ENCODE assay signal across 1 cellular context in the genomic region with DNA sequence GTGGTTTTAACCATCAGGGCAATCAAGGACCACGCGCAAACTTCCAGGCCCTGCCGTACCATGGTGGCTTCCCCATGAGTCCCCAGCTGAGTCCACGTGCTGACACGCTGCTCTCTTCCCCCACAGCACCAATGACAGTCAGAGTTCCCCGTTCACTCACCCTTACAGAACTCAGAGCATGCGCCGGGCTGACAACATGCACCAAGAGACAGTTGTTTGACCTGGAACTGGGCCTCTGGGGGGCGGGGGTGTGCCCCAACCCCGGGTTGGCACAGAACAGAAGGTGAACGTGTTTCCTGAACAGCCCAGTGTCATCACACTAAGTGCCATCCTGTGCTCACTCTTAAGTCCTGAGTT.
TF ChIP-seq lines count a peak whose summit lies in the region.

No MANE protein-coding gene starts in this region.

TF ChIP-seq in GM12878, 131 proteins besides CTCF, POLR2A, EP300 and RAD21 (continued from another document and continues in another):
- TF ChIP-seq, protein P1, sequence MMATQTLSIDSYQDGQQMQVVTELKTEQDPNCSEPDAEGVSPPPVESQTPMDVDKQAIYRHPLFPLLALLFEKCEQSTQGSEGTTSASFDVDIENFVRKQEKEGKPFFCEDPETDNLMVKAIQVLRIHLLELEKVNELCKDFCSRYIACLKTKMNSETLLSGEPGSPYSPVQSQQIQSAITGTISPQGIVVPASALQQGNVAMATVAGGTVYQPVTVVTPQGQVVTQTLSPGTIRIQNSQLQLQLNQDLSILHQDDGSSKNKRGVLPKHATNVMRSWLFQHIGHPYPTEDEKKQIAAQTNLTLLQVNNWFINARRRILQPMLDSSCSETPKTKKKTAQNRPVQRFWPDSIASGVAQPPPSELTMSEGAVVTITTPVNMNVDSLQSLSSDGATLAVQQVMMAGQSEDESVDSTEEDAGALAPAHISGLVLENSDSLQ (IDR thresholded peaks at IDR 0.05), result no peak
- no peak for TF ChIP-seq JUND (IDR thresholded peaks at IDR 0.05; ENCODE audit: low read depth, low read length)
- TF ChIP-seq, protein P2, sequence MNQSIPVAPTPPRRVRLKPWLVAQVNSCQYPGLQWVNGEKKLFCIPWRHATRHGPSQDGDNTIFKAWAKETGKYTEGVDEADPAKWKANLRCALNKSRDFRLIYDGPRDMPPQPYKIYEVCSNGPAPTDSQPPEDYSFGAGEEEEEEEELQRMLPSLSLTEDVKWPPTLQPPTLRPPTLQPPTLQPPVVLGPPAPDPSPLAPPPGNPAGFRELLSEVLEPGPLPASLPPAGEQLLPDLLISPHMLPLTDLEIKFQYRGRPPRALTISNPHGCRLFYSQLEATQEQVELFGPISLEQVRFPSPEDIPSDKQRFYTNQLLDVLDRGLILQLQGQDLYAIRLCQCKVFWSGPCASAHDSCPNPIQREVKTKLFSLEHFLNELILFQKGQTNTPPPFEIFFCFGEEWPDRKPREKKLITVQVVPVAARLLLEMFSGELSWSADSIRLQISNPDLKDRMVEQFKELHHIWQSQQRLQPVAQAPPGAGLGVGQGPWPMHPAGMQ (IDR thresholded peaks at IDR 0.05; ENCODE audit: borderline replicate concordance), result no peak
- 0 out of 2 replicates have a peak, but pooled peaks have one; percentile 36 for TF ChIP-seq YY1 (IDR thresholded peaks at IDR 0.05; ENCODE audit: low read depth, low read length)
- TF ChIP-seq, protein P3, sequence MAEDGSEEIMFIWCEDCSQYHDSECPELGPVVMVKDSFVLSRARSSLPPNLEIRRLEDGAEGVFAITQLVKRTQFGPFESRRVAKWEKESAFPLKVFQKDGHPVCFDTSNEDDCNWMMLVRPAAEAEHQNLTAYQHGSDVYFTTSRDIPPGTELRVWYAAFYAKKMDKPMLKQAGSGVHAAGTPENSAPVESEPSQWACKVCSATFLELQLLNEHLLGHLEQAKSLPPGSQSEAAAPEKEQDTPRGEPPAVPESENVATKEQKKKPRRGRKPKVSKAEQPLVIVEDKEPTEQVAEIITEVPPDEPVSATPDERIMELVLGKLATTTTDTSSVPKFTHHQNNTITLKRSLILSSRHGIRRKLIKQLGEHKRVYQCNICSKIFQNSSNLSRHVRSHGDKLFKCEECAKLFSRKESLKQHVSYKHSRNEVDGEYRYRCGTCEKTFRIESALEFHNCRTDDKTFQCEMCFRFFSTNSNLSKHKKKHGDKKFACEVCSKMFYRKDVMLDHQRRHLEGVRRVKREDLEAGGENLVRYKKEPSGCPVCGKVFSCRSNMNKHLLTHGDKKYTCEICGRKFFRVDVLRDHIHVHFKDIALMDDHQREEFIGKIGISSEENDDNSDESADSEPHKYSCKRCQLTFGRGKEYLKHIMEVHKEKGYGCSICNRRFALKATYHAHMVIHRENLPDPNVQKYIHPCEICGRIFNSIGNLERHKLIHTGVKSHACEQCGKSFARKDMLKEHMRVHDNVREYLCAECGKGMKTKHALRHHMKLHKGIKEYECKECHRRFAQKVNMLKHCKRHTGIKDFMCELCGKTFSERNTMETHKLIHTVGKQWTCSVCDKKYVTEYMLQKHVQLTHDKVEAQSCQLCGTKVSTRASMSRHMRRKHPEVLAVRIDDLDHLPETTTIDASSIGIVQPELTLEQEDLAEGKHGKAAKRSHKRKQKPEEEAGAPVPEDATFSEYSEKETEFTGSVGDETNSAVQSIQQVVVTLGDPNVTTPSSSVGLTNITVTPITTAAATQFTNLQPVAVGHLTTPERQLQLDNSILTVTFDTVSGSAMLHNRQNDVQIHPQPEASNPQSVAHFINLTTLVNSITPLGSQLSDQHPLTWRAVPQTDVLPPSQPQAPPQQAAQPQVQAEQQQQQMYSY (CRISPR knock-in tag; IDR thresholded peaks at IDR 0.05), result no peak
- no peak for TF ChIP-seq BCL11A (IDR thresholded peaks at IDR 0.05; ENCODE audit: low read depth, low read length)
- TF ChIP-seq FOXM1 (IDR thresholded peaks at IDR 0.05; ENCODE audit: low read depth, low read length), result no peak
- TF ChIP-seq STAT3 (IDR thresholded peaks at IDR 0.05; ENCODE audit: low read depth, low read length), result no peak
- no peak for TF ChIP-seq HCFC1 (IDR thresholded peaks at IDR 0.05; ENCODE audit: low read length)
- no peak for TF ChIP-seq NFIC (IDR thresholded peaks at IDR 0.05; ENCODE audit: low read depth, low read length)
- TF ChIP-seq CBFB (IDR thresholded peaks at IDR 0.05; ENCODE audit: low read depth), result no peak
- TF ChIP-seq GABPA (IDR thresholded peaks at IDR 0.05; ENCODE audit: low read depth), result no peak
- TF ChIP-seq EED (IDR thresholded peaks at IDR 0.05; ENCODE audit: low read depth), result no peak
- no peak for TF ChIP-seq ZNF207 (IDR thresholded peaks at IDR 0.05; ENCODE audit: borderline replicate concordance)
- TF ChIP-seq KAT2A (conservative IDR thresholded peaks at IDR 0.05; ENCODE audit: control insufficient read depth, low read depth, low read length), result no peak
- no peak for TF ChIP-seq MEF2A (IDR thresholded peaks at IDR 0.05; ENCODE audit: insufficient read depth, low read depth, low read length)
- no peak for TF ChIP-seq CEBPB (IDR thresholded peaks at IDR 0.05; ENCODE audit: borderline replicate concordance in 1 of 2, low read depth in 2 of 2, low read length in 2 of 2)
- TF ChIP-seq, protein P4, sequence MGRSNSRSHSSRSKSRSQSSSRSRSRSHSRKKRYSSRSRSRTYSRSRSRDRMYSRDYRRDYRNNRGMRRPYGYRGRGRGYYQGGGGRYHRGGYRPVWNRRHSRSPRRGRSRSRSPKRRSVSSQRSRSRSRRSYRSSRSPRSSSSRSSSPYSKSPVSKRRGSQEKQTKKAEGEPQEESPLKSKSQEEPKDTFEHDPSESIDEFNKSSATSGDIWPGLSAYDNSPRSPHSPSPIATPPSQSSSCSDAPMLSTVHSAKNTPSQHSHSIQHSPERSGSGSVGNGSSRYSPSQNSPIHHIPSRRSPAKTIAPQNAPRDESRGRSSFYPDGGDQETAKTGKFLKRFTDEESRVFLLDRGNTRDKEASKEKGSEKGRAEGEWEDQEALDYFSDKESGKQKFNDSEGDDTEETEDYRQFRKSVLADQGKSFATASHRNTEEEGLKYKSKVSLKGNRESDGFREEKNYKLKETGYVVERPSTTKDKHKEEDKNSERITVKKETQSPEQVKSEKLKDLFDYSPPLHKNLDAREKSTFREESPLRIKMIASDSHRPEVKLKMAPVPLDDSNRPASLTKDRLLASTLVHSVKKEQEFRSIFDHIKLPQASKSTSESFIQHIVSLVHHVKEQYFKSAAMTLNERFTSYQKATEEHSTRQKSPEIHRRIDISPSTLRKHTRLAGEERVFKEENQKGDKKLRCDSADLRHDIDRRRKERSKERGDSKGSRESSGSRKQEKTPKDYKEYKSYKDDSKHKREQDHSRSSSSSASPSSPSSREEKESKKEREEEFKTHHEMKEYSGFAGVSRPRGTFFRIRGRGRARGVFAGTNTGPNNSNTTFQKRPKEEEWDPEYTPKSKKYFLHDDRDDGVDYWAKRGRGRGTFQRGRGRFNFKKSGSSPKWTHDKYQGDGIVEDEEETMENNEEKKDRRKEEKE (IDR thresholded peaks at IDR 0.05), result no peak
- TF ChIP-seq SREBF1 (IDR thresholded peaks at IDR 0.05; ENCODE audit: low read length), result no peak
- no peak for TF ChIP-seq EZH2 (IDR thresholded peaks at IDR 0.05; ENCODE audit: borderline replicate concordance, control insufficient read depth, low read depth, low read length)
- no peak for TF ChIP-seq ZNF384 (IDR thresholded peaks at IDR 0.05; ENCODE audit: borderline replicate concordance, low read depth, low read length)
- TF ChIP-seq RBBP5 (conservative IDR thresholded peaks at IDR 0.05), result no peak
- no peak for TF ChIP-seq LARP7 (IDR thresholded peaks at IDR 0.05)
- TF ChIP-seq HDAC6 (IDR thresholded peaks at IDR 0.05; ENCODE audit: unreplicated experiment), result no peak
- TF ChIP-seq, protein P5, sequence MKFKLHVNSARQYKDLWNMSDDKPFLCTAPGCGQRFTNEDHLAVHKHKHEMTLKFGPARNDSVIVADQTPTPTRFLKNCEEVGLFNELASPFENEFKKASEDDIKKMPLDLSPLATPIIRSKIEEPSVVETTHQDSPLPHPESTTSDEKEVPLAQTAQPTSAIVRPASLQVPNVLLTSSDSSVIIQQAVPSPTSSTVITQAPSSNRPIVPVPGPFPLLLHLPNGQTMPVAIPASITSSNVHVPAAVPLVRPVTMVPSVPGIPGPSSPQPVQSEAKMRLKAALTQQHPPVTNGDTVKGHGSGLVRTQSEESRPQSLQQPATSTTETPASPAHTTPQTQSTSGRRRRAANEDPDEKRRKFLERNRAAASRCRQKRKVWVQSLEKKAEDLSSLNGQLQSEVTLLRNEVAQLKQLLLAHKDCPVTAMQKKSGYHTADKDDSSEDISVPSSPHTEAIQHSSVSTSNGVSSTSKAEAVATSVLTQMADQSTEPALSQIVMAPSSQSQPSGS (IDR thresholded peaks at IDR 0.05; ENCODE audit: low read length), result no peak
- TF ChIP-seq, protein P6, sequence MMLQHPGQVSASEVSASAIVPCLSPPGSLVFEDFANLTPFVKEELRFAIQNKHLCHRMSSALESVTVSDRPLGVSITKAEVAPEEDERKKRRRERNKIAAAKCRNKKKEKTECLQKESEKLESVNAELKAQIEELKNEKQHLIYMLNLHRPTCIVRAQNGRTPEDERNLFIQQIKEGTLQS (IDR thresholded peaks at IDR 0.05; ENCODE audit: borderline replicate concordance, extremely low read depth, low read depth, low read length), result no peak
- TF ChIP-seq CBX3 (IDR thresholded peaks at IDR 0.05; ENCODE audit: borderline replicate concordance, low read depth), result no peak
- TF ChIP-seq SIN3A (IDR thresholded peaks at IDR 0.05; ENCODE audit: low read depth, low read length), result no peak
- TF ChIP-seq, protein P7, sequence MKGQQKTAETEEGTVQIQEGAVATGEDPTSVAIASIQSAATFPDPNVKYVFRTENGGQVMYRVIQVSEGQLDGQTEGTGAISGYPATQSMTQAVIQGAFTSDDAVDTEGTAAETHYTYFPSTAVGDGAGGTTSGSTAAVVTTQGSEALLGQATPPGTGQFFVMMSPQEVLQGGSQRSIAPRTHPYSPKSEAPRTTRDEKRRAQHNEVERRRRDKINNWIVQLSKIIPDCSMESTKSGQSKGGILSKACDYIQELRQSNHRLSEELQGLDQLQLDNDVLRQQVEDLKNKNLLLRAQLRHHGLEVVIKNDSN (IDR thresholded peaks at IDR 0.05; ENCODE audit: borderline replicate concordance, extremely low read length, insufficient read depth, low read depth, low read length), result no peak
- TF ChIP-seq SMARCA5 (IDR thresholded peaks at IDR 0.05), result no peak
- no peak for TF ChIP-seq KDM1A (IDR thresholded peaks at IDR 0.05; ENCODE audit: borderline replicate concordance)
- TF ChIP-seq EGR1 (IDR thresholded peaks at IDR 0.05; ENCODE audit: borderline replicate concordance in 1 of 2, low read depth in 2 of 2, low read length in 2 of 2), result no peak
- no peak for TF ChIP-seq MTA3 (IDR thresholded peaks at IDR 0.05; ENCODE audit: borderline replicate concordance, low read length)
- no peak for TF ChIP-seq BRCA1 (IDR thresholded peaks at IDR 0.05; ENCODE audit: low read depth, low read length)
- TF ChIP-seq STAT1 (conservative IDR thresholded peaks at IDR 0.05), result no peak
- TF ChIP-seq, protein P8, sequence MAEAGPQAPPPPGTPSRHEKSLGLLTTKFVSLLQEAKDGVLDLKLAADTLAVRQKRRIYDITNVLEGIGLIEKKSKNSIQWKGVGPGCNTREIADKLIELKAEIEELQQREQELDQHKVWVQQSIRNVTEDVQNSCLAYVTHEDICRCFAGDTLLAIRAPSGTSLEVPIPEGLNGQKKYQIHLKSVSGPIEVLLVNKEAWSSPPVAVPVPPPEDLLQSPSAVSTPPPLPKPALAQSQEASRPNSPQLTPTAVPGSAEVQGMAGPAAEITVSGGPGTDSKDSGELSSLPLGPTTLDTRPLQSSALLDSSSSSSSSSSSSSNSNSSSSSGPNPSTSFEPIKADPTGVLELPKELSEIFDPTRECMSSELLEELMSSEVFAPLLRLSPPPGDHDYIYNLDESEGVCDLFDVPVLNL (IDR thresholded peaks at IDR 0.05; ENCODE audit: low read depth, low read length), result no peak
- TF ChIP-seq, protein P9, sequence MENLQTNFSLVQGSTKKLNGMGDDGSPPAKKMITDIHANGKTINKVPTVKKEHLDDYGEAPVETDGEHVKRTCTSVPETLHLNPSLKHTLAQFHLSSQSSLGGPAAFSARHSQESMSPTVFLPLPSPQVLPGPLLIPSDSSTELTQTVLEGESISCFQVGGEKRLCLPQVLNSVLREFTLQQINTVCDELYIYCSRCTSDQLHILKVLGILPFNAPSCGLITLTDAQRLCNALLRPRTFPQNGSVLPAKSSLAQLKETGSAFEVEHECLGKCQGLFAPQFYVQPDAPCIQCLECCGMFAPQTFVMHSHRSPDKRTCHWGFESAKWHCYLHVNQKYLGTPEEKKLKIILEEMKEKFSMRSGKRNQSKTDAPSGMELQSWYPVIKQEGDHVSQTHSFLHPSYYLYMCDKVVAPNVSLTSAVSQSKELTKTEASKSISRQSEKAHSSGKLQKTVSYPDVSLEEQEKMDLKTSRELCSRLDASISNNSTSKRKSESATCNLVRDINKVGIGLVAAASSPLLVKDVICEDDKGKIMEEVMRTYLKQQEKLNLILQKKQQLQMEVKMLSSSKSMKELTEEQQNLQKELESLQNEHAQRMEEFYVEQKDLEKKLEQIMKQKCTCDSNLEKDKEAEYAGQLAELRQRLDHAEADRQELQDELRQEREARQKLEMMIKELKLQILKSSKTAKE (IDR thresholded peaks at IDR 0.05; ENCODE audit: low read depth, poor library complexity, severe bottlenecking), result no peak
- peak; percentile 10; the same call in 1 of the 2 replicates for TF ChIP-seq CREM (IDR thresholded peaks at IDR 0.05; ENCODE audit: low read depth)
- TF ChIP-seq MYB (IDR thresholded peaks at IDR 0.05; ENCODE audit: borderline replicate concordance, low read depth, low read length), result no peak
- TF ChIP-seq NR2F1 (conservative IDR thresholded peaks at IDR 0.05), result no peak
- no peak for TF ChIP-seq SMAD5 (IDR thresholded peaks at IDR 0.05; ENCODE audit: low read depth)
- no peak for TF ChIP-seq CBX5 (IDR thresholded peaks at IDR 0.05; ENCODE audit: low read depth)
- TF ChIP-seq PML (IDR thresholded peaks at IDR 0.05; ENCODE audit: low read length), result no peak
- TF ChIP-seq BMI1 (IDR thresholded peaks at IDR 0.05; ENCODE audit: borderline replicate concordance), result no peak
- TF ChIP-seq, protein P10, sequence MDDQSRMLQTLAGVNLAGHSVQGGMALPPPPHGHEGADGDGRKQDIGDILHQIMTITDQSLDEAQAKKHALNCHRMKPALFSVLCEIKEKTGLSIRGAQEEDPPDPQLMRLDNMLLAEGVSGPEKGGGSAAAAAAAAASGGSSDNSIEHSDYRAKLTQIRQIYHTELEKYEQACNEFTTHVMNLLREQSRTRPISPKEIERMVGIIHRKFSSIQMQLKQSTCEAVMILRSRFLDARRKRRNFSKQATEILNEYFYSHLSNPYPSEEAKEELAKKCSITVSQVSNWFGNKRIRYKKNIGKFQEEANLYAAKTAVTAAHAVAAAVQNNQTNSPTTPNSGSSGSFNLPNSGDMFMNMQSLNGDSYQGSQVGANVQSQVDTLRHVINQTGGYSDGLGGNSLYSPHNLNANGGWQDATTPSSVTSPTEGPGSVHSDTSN (IDR thresholded peaks at IDR 0.05; ENCODE audit: insufficient replicate concordance, low read depth, low read length), result peak; percentile 49
- TF ChIP-seq, protein P11, sequence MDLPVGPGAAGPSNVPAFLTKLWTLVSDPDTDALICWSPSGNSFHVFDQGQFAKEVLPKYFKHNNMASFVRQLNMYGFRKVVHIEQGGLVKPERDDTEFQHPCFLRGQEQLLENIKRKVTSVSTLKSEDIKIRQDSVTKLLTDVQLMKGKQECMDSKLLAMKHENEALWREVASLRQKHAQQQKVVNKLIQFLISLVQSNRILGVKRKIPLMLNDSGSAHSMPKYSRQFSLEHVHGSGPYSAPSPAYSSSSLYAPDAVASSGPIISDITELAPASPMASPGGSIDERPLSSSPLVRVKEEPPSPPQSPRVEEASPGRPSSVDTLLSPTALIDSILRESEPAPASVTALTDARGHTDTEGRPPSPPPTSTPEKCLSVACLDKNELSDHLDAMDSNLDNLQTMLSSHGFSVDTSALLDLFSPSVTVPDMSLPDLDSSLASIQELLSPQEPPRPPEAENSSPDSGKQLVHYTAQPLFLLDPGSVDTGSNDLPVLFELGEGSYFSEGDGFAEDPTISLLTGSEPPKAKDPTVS (IDR thresholded peaks at IDR 0.05; ENCODE audit: low read depth, low read length), result no peak
- TF ChIP-seq CHD2 (IDR thresholded peaks at IDR 0.05; ENCODE audit: borderline replicate concordance, low read depth, low read length), result no peak
